ENCODE assay signal across 1 cellular context in genomic region chr6:141783595-141783994, GRCh38.
TF ChIP-seq lines count a peak whose summit lies in the region.

No MANE protein-coding gene starts in this region.

TF ChIP-seq in H1, 55 proteins besides CTCF, POLR2A, EP300 and RAD21:
- no peak for TF ChIP-seq TEAD4 (IDR thresholded peaks at IDR 0.05; ENCODE audit: low read depth, low read length)
